ENCODE assay signal across 9 cellular contexts in the genomic region with DNA sequence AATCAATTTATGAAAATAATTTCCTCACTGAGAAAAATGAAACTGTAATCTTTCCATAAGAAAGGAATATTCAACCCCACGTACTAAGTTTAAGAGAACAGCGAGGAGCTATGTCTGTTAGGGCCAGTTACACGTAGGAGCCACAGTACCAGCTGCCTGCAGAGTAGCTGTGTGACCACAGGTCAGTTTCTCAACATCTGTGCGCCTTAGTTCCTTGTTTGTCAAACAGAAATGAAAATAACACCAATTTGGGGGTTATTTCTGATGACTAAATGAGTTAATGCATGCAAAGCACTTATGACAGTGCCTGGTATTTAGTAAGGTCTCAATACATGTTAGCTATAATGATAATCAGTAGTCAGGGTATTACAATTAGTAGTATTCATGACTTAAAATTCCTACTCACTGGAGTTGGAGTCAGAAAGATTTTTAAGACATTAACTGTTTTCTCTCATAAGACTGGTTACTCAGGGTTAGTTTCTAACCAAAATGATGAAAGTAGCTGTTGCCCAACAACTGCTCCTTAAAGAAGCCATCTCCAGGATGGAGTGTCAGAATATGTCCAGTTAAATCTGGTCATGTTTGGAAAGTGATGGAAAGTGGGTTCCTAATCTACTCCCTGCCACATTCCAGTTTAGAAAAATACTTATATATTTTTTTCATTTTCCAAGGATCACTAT.
DNase-seq lines count a peak whose midpoint lies in the region; ATAC-seq and TF ChIP-seq lines count a peak whose summit lies in the region.
"Had no signal": no experiment of that assay in that cellular context is flagged by ENCODE, and none has a peak within 500 bp of the region (broad histone marks: within the 10 kb centered on the region; RNA-seq: fewer than 3 reads in every experiment).

No MANE protein-coding gene starts in this region.

- H3K9me3 Mint-ChIP-seq in nephron progenitor cell (no peaks in the 10 kb centered on the region), Caco-2 (ENCODE audit: unreplicated experiment) (no peaks in the 10 kb centered on the region)
- H3K9me3 Mint-ChIP-seq: T-helper 1 cell treated with Interleukin-12 subunit alpha and Interleukin-12 subunit beta and Interleukin-4 antibody, amounts not matched to agents 30 μg/mL and 1 μg/mL, for 36 hours had no signal

- H3K36me3 Mint-ChIP-seq in nephron progenitor cell (ENCODE audit: low read depth) (no peaks in the 10 kb centered on the region), Caco-2 (ENCODE audit: insufficient read depth, unreplicated experiment) (no peaks in the 10 kb centered on the region)

- TF ChIP-seq CTCF in C4-2B (conservative IDR thresholded peaks at IDR 0.05) (no peak), coronary artery (IDR thresholded peaks at IDR 0.05) (no peak), suprapubic skin (IDR thresholded peaks at IDR 0.05) (no peak), nephron progenitor cell (IDR thresholded peaks at IDR 0.05) (no peak), Caco-2 (IDR thresholded peaks at IDR 0.05; ENCODE audit: insufficient read depth in 1 of 2, low read depth in 1 of 2, low read length in 1 of 2, severe bottlenecking in 1 of 2, unreplicated experiment in 1 of 2) (no peak)

- intact Hi-C loops in Caco-2 (cut with micrococcal nuclease; ENCODE audit: unreplicated experiment) = no loop called here

- DNase-seq in amniotic epithelial cell (ENCODE audit: low read depth) = peak; percentile 21
- no peak for DNase-seq in coronary artery (ENCODE audit: low spot score)
- no peak for DNase-seq in suprapubic skin (ENCODE audit: low spot score in 2 of 2)
- DNase-seq in nephron progenitor cell = no peak
- DNase-seq in Caco-2 = no peak

- H3K27me3 Mint-ChIP-seq in nephron progenitor cell (ENCODE audit: low read depth, poor library complexity) (peaks cover 12% of the 10 kb centered on the region), Caco-2 (ENCODE audit: insufficient read depth, unreplicated experiment) (no peaks in the 10 kb centered on the region)

- H3K4me3 Mint-ChIP-seq in nephron progenitor cell = no peak overlapping the region
- H3K4me3 Mint-ChIP-seq in Caco-2 (ENCODE audit: unreplicated experiment) = no peak overlapping the region
- H3K4me3 Mint-ChIP-seq: T-helper 1 cell treated with Interleukin-12 subunit alpha and Interleukin-12 subunit beta and Interleukin-4 antibody, amounts not matched to agents 30 μg/mL and 1 μg/mL, for 36 hours had no signal

- TF ChIP-seq EP300 in suprapubic skin (IDR thresholded peaks at IDR 0.05) = no peak

- WGBS in suprapubic skin = 90% methylated on average over 4 of the region's 4 CpGs

- no TSS peak for BruUV-seq in Caco-2 (replicated peaks; lab: Mats Ljungman, UMichigan)

- CTCF ChIA-PET in Caco-2 (lab: Charles Lee) = interaction anchor here (0.6 to 0.7 kb wide), 2 partner anchors 71 to 250 kb away, joined by 3 to 5 read pairs; no protein-coding TSS in a partner anchor

- H3K27ac Mint-ChIP-seq in nephron progenitor cell = no peak overlapping the region
- no peak overlapping the region for H3K27ac Mint-ChIP-seq in Caco-2 (ENCODE audit: unreplicated experiment)
- H3K27ac Mint-ChIP-seq: T-helper 1 cell treated with Interleukin-12 subunit alpha and Interleukin-12 subunit beta and Interleukin-4 antibody, amounts not matched to agents 30 μg/mL and 1 μg/mL, for 36 hours had no signal

- H3K27me3 ChIP-seq in suprapubic skin = no peaks in the 10 kb centered on the region
- no peaks in the 10 kb centered on the region for H3K27me3 ChIP-seq in Caco-2 (replicated peaks; ENCODE audit: control insufficient read depth, insufficient read depth, low read length)

- no peaks in the 10 kb centered on the region for H3K36me3 ChIP-seq in suprapubic skin
- H3K36me3 ChIP-seq in Caco-2 (ENCODE audit: control insufficient read depth, insufficient read depth, low read length) = no peaks in the 10 kb centered on the region; the same call in 1 of the 2 replicates

- H3K4me1 ChIP-seq in suprapubic skin = peaks cover 28% of the 10 kb centered on the region
- H3K4me1 ChIP-seq in Caco-2 = peaks cover 25% of the 10 kb centered on the region

- H3K4me1 Mint-ChIP-seq in nephron progenitor cell (peaks cover 52% of the 10 kb centered on the region), Caco-2 (ENCODE audit: low read depth, unreplicated experiment) (peaks cover 37% of the 10 kb centered on the region)

- ATAC-seq in GM19455 (IDR thresholded peaks at IDR 0.05; ENCODE audit: unreplicated experiment) = peak; percentile 92
- ATAC-seq in HG03135 (IDR thresholded peaks at IDR 0.05; ENCODE audit: unreplicated experiment) = peak; percentile 83

- no peak for TF ChIP-seq POLR2A in suprapubic skin (IDR thresholded peaks at IDR 0.05)

- H3K9me3 ChIP-seq in suprapubic skin = no peaks in the 10 kb centered on the region
- no peaks in the 10 kb centered on the region for H3K9me3 ChIP-seq in Caco-2

- no peak overlapping the region for H3K4me3 ChIP-seq in coronary artery
- H3K4me3 ChIP-seq in suprapubic skin = no peak overlapping the region
- H3K4me3 ChIP-seq in Caco-2 (ENCODE audit: low read depth, low read length) = no peak overlapping the region

- POLR2A ChIA-PET in Caco-2 (lab: Charles Lee) = interaction anchor here (0.8 kb wide), 1 partner anchor 245 kb away, joined by 3 read pairs; no protein-coding TSS in a partner anchor

- H3K27ac ChIP-seq in C4-2B (peak overlapping the region; percentile 30; the same call in 1 of the 2 replicates), coronary artery (no peak overlapping the region), suprapubic skin (no peak overlapping the region)
